ENCODE assay signal across 16 cellular contexts in the genomic region with DNA sequence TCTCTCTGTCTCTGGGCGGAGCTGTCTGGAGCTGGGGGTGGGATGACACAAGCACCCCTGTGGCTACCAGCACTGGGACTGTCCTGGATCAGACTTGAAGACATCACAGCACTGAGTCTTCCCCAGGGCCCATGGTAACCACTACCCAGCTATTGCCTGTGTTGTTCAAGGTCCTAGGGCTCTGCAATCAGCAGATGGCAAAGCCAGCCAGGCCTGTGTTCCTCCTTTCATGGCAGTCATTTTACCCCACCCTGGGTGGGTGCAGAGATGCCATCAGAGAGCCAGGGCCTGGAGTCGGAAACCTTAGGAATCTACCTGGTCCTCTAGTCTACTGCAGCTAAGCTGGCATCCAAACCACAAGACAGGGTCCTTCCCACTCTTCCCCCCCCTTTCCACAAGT. TPM values are rescaled to one million over a fixed set of nuclear protein-coding genes. Genes with fewer than 3 reads are reported as not detected.
DNase-seq lines count a peak whose midpoint lies in the region; ATAC-seq and TF ChIP-seq lines count a peak whose summit lies in the region.
"Had no signal": no experiment of that assay in that cellular context is flagged by ENCODE, and none has a peak within 500 bp of the region (broad histone marks: within the 10 kb centered on the region; RNA-seq: fewer than 3 reads in every experiment).

No MANE protein-coding gene starts in this region.

- H3K14ac ChIP-seq in neuronal stem cell (ENCODE audit: low read length) = no peak overlapping the region

- no peak overlapping the region for H3K4me3 ChIP-seq in neuronal stem cell (ENCODE audit: low read length in 2 of 2)
- no peak overlapping the region for H3K4me3 ChIP-seq in right atrium auricular region
- H3K4me3 ChIP-seq in left lung = no peak overlapping the region
- H3K4me3 ChIP-seq: BLaER1 treated with 17β-estradiol and CSF1 and Interleukin-3, amounts not matched to agents 10 nM and 100 nM had no signal

- H2BK15ac ChIP-seq in neuronal stem cell (ENCODE audit: low read length) = no peak overlapping the region

- no peak overlapping the region for H2AK5ac ChIP-seq in neuronal stem cell (ENCODE audit: low read depth, low read length)

- H3K36me3 Mint-ChIP-seq in CD14-positive monocyte = peaks cover 47 to 70% of the 10 kb centered on the region in 2 donors
- H3K36me3 Mint-ChIP-seq in chondrocyte (ENCODE audit: low read depth) = peaks cover 15% of the 10 kb centered on the region

- no peak overlapping the region for H2BK5ac ChIP-seq in neuronal stem cell (ENCODE audit: low read length)

- H3K4me1 Mint-ChIP-seq in CD14-positive monocyte = peaks cover 35% of the 10 kb centered on the region
- H3K4me1 Mint-ChIP-seq in chondrocyte (ENCODE audit: low read depth) = peaks cover 11% of the 10 kb centered on the region

- H3K23ac ChIP-seq in neuronal stem cell (ENCODE audit: low read depth, low read length, poor library complexity) = peak overlapping the region; percentile 39

- no peaks in the 10 kb centered on the region for H3K27me3 ChIP-seq in neuronal stem cell (ENCODE audit: control insufficient read depth in 3 of 3, insufficient read depth in 3 of 3, low read depth in 1 of 3, low read length in 3 of 3)
- H3K27me3 ChIP-seq in right atrium auricular region = no peaks in the 10 kb centered on the region
- H3K27me3 ChIP-seq in left lung = no peaks in the 10 kb centered on the region
- H3K27me3 ChIP-seq: BLaER1 treated with 17β-estradiol and CSF1 and Interleukin-3, amounts not matched to agents 10 nM and 100 nM had no signal

- ATAC-seq in GM21717 (IDR thresholded peaks at IDR 0.05; ENCODE audit: unreplicated experiment) (no peak), left lung (no peak)
- ATAC-seq: CD8-positive, alpha-beta T cell had no signal

- peaks cover 6 to 49% of the 10 kb centered on the region in 2 donors for H3K36me3 ChIP-seq in neuronal stem cell (replicated peaks in 1 of 2; ENCODE audit: control insufficient read depth in 2 of 2, insufficient read depth in 2 of 2, low read length in 2 of 2)
- peaks cover 10% of the 10 kb centered on the region for H3K36me3 ChIP-seq in right atrium auricular region
- peaks cover 0 to 36% of the 10 kb centered on the region in 2 donors for H3K36me3 ChIP-seq in left lung

- no peak overlapping the region for H2AFZ ChIP-seq in neuronal stem cell (ENCODE audit: low read length)

- no peak overlapping the region for H4K91ac ChIP-seq in neuronal stem cell (ENCODE audit: low read depth, low read length, poor library complexity)

- intact Hi-C loops in CD14-positive monocyte (cut with micrococcal nuclease) (no loop called here), left lung (cut with DNase I) (no loop called here)

- H3K79me1 ChIP-seq in neuronal stem cell (ENCODE audit: low read depth, low read length) = no peaks in the 10 kb centered on the region

- H3K27ac ChIP-seq in RWPE1 (peak overlapping the region; percentile 28), neuronal stem cell (replicated peaks; ENCODE audit: low read length) (no peak overlapping the region), right atrium auricular region (no peak overlapping the region), left lung (no peak overlapping the region)
- H3K27ac ChIP-seq: 22Rv1 had no signal

- CTCF ChIA-PET in RWPE1 (lab: Yijun Ruan, JAX) = no interaction called here

- no peak for DNase-seq in CD14-positive monocyte (ENCODE audit: low spot score)
- DNase-seq in RWPE1 (ENCODE audit: low spot score) = no peak
- DNase-seq in chondrocyte (ENCODE audit: low spot score) = peak; percentile 30
- DNase-seq in neuronal stem cell (ENCODE audit: low spot score) = no peak
- DNase-seq in activated CD4-positive, CD25-positive, alpha-beta regulatory T cell treated with anti-CD3 and anti-CD28 coated beads, Interleukin-2, amount 50 U/mL, for 72 hours = no peak
- no peak for DNase-seq in right atrium auricular region (ENCODE audit: low spot score)
- DNase-seq in left lung = no peak
- DNase-seq: AML-193; Caco-2; CD8-positive, alpha-beta T cell; GF-D8; H9; IMR-90 had no signal

- TF ChIP-seq CTCF in CD14-positive monocyte (IDR thresholded peaks at IDR 0.05) (no peak), RWPE1 (conservative IDR thresholded peaks at IDR 0.05; ENCODE audit: low read depth) (no peak), chondrocyte (IDR thresholded peaks at IDR 0.05) (no peak), right atrium auricular region (IDR thresholded peaks at IDR 0.05) (no peak), left lung (IDR thresholded peaks at IDR 0.05) (no peak)

- H3K9me3 ChIP-seq in neuronal stem cell (replicated peaks in 1 of 2; ENCODE audit: control insufficient read depth in 2 of 2, insufficient read depth in 1 of 2, low read depth in 1 of 2, low read length in 2 of 2) (no peaks in the 10 kb centered on the region), right atrium auricular region (no peaks in the 10 kb centered on the region), left lung (no peaks in the 10 kb centered on the region)
- H3K9me3 ChIP-seq: Caco-2 had no signal

- peaks cover 0 to 3% (median 0%) of the 10 kb centered on the region in 3 donors for H3K27me3 Mint-ChIP-seq in CD14-positive monocyte (ENCODE audit: low read depth in 3 of 3)
- H3K27me3 Mint-ChIP-seq in chondrocyte (ENCODE audit: low read depth) = no peaks in the 10 kb centered on the region

- H3K4me2 ChIP-seq in neuronal stem cell (ENCODE audit: insufficient read depth, low read length, poor library complexity, severe bottlenecking) = no peak overlapping the region

- H4K8ac ChIP-seq in neuronal stem cell (ENCODE audit: low read depth, low read length) = no peak overlapping the region

- no peak overlapping the region for H3K18ac ChIP-seq in neuronal stem cell (ENCODE audit: low read length)

- no peak overlapping the region for H2BK12ac ChIP-seq in neuronal stem cell (ENCODE audit: low read length)

- no peak overlapping the region for H3K4ac ChIP-seq in neuronal stem cell (ENCODE audit: low read length)

- H3K4me1 ChIP-seq in neuronal stem cell (ENCODE audit: control insufficient read depth in 2 of 2, insufficient read depth in 1 of 2, low read depth in 1 of 2, low read length in 2 of 2) = peaks cover 0 to 5% of the 10 kb centered on the region in 2 donors
- H3K4me1 ChIP-seq in right atrium auricular region = peaks cover 0 to 21% of the 10 kb centered on the region in 2 donors
- peaks cover 0 to 32% of the 10 kb centered on the region in 2 donors for H3K4me1 ChIP-seq in left lung
- H3K4me1 ChIP-seq: Caco-2 had no signal

- H3K9ac ChIP-seq in neuronal stem cell (ENCODE audit: low read depth, low read length, poor library complexity) = no peak overlapping the region
- H3K9ac ChIP-seq: BLaER1 treated with 17β-estradiol and CSF1 and Interleukin-3, amounts not matched to agents 10 nM and 100 nM had no signal

- H3K27ac Mint-ChIP-seq in CD14-positive monocyte (peak overlapping the region in 4 of 7 donors; percentile 44 to 81 (median 63)), chondrocyte (ENCODE audit: unreplicated experiment) (no peak overlapping the region)
- H3K27ac Mint-ChIP-seq: CD8-positive, alpha-beta T cell had no signal

- H2BK120ac ChIP-seq in neuronal stem cell (ENCODE audit: low read depth, low read length) = no peak overlapping the region

- no CpG with 5 or more reads among the region's 2 CpGs for WGBS in neuronal stem cell (ENCODE audit: extremely low coverage in 2 of 2, insufficient read length in 2 of 2, insufficient replicate concordance in 1 of 2), 2 donors

- H3K4me3 Mint-ChIP-seq in CD14-positive monocyte = peak overlapping the region in 1 of 2 donors; percentile 26
- H3K4me3 Mint-ChIP-seq in chondrocyte (ENCODE audit: unreplicated experiment) = no peak overlapping the region
- H3K4me3 Mint-ChIP-seq: CD8-positive, alpha-beta T cell; H9 had no signal

- POLR2A ChIA-PET in RWPE1 (lab: Yijun Ruan, JAX; ENCODE audit: low non-redundant PET) = interaction anchor here (0.6 kb wide), 1 partner anchor 183 kb away, joined by 4 read pairs; no protein-coding TSS in a partner anchor

- H3K9me3 Mint-ChIP-seq in CD14-positive monocyte = peaks cover 0 to 6% (median 0%) of the 10 kb centered on the region in 7 donors
- H3K9me3 Mint-ChIP-seq in chondrocyte (ENCODE audit: low read depth) = no peaks in the 10 kb centered on the region
- H3K9me3 Mint-ChIP-seq: CD8-positive, alpha-beta T cell; H9 had no signal

RNA-seq across cellular contexts. Expression of gene OXSR1, which starts 38.4 kb away (rescaled TPM):
- 10 to 100 TPM in 1 of 2 donors, 1 to 10 TPM in 1; 9.4 to 12.3 TPM for polyA plus RNA-seq in CD14-positive monocyte
- total RNA-seq in chondrocyte (66.5 to 76.0 TPM (median 72.0 TPM) in 3 replicates), right atrium auricular region (10 to 100 TPM; 25.8 to 27.2 TPM), left lung (10 to 100 TPM; 26.4 to 35.6 TPM)
- 34.0 TPM for polyA plus RNA-seq in neuronal stem cell (2013, experiment 1 of 2)
- polyA plus RNA-seq in neuronal stem cell (2013, experiment 2 of 2) = 33.5 TPM
